In genomic region chr15:62850318-62850717, GRCh38 we compare ENCODE assay signal across 14 cellular contexts.
DNase-seq lines count a peak whose midpoint lies in the region; ATAC-seq, FAIRE-seq and TF ChIP-seq lines count a peak whose summit lies in the region.
"Had no signal": no experiment of that assay in that cellular context is flagged by ENCODE, and none has a peak within 500 bp of the region (broad histone marks: within the 10 kb centered on the region; RNA-seq: fewer than 3 reads in every experiment).

No MANE protein-coding gene starts in this region.

- no peak overlapping the region for H2AFZ ChIP-seq in GM23338

- no peak for TF ChIP-seq POLR2A in sigmoid colon (IDR thresholded peaks at IDR 0.05)

- H3K27me3 ChIP-seq in GM23338 (ENCODE audit: insufficient read depth) (no peaks in the 10 kb centered on the region), iPS DF 6.9 (ENCODE audit: control insufficient read depth, insufficient read depth, low read length) (no peaks in the 10 kb centered on the region), sigmoid colon (no peaks in the 10 kb centered on the region)
- H3K27me3 ChIP-seq: heart left ventricle had no signal

- peak overlapping the region; percentile 15; the same call in 1 of the 2 replicates for H3K4me2 ChIP-seq in GM23338

- H3F3A ChIP-seq in GM23338 (replicated peaks; ENCODE audit: low read depth): 0 out of 2 replicates have a peak, but pooled peaks cover 12% of the 10 kb centered on the region

- H3K9me3 ChIP-seq in iPS DF 6.9 (ENCODE audit: control insufficient read depth, insufficient read depth, low read length) (no peaks in the 10 kb centered on the region), sigmoid colon (no peaks in the 10 kb centered on the region)
- H3K9me3 ChIP-seq: heart left ventricle, prostate gland had no signal

- no peaks in the 10 kb centered on the region for H4K20me1 ChIP-seq in GM23338 (replicated peaks; ENCODE audit: insufficient read depth)

- no peak overlapping the region for H3K4me3 Mint-ChIP-seq in GM23338
- no peak overlapping the region for H3K4me3 Mint-ChIP-seq in natural killer cell treated with Interleukin-12 subunit alpha and Interleukin-12 subunit beta and Interleukin-15 and Interleukin-18, amount 100 ng/mL, for 72 hours

- H3K27me3 Mint-ChIP-seq in GM23338 (ENCODE audit: insufficient read depth, low read depth, poor library complexity): peaks cover 14% of the 10 kb centered on the region
- H3K27me3 Mint-ChIP-seq in natural killer cell treated with Interleukin-12 subunit alpha and Interleukin-12 subunit beta and Interleukin-15 and Interleukin-18, amount 100 ng/mL, for 72 hours: no peaks in the 10 kb centered on the region

- TF ChIP-seq CTCF in GM23338 (conservative IDR thresholded peaks at IDR 0.05; ENCODE audit: low read depth in 2 of 2): no peak
- TF ChIP-seq CTCF in sigmoid colon (IDR thresholded peaks at IDR 0.05): no peak

- H3K36me3 Mint-ChIP-seq in GM23338 (ENCODE audit: low read depth): peaks cover 5% of the 10 kb centered on the region; the same call in 2 of the 3 replicates
- no peaks in the 10 kb centered on the region for H3K36me3 Mint-ChIP-seq in natural killer cell treated with Interleukin-12 subunit alpha and Interleukin-12 subunit beta and Interleukin-15 and Interleukin-18, amount 100 ng/mL, for 72 hours

- H3K9me2 ChIP-seq in GM23338 (ENCODE audit: insufficient read depth): no peaks in the 10 kb centered on the region

- no peak overlapping the region for H3K4me3 ChIP-seq in GM23338
- H3K4me3 ChIP-seq in iPS DF 6.9 (ENCODE audit: low read length): no peak overlapping the region
- no peak overlapping the region for H3K4me3 ChIP-seq in sigmoid colon
- H3K4me3 ChIP-seq: heart left ventricle, prostate gland had no signal

- H3K27ac ChIP-seq in GM23338 (ENCODE audit: low read depth): peak overlapping the region; percentile 99
- peak overlapping the region; percentile 0 for H3K27ac ChIP-seq in iPS DF 6.9 (ENCODE audit: low read length)
- peak overlapping the region in 3 of 4 donors; percentile 46 to 82 (median 75) for H3K27ac ChIP-seq in sigmoid colon
- H3K27ac ChIP-seq: prostate gland had no signal

- no peak for TF ChIP-seq EP300 in sigmoid colon (IDR thresholded peaks at IDR 0.05)

- WGBS in iPS DF 6.9 (ENCODE audit: insufficient coverage, insufficient read length): no CpG with 5 or more reads among the region's 9 CpGs
- 94% methylated on average over 9 of the region's 9 CpGs for WGBS in sigmoid colon, 2 donors

- ATAC-seq in GM23338: no peak
- ATAC-seq in HG02970 (IDR thresholded peaks at IDR 0.05; ENCODE audit: low FRiP score, unreplicated experiment): no peak
- ATAC-seq in natural killer cell treated with Interleukin-12 subunit alpha and Interleukin-12 subunit beta and Interleukin-15 and Interleukin-18, amount 100 ng/mL, for 72 hours: no peak
- ATAC-seq: esophagus mucosa, heart left ventricle had no signal

- FAIRE-seq in RCC 7860 (lab: Jason Lieb, UNC): no peak

- H3K4me1 Mint-ChIP-seq in GM23338: peaks cover 57% of the 10 kb centered on the region
- no peaks in the 10 kb centered on the region for H3K4me1 Mint-ChIP-seq in natural killer cell treated with Interleukin-12 subunit alpha and Interleukin-12 subunit beta and Interleukin-15 and Interleukin-18, amount 100 ng/mL, for 72 hours (ENCODE audit: low read depth in 2 of 2)

- H3K4me1 ChIP-seq in GM23338 (ENCODE audit: insufficient read depth): peaks cover 26% of the 10 kb centered on the region
- H3K4me1 ChIP-seq in iPS DF 6.9 (ENCODE audit: control insufficient read depth, insufficient read depth, low read length): peaks cover 23% of the 10 kb centered on the region
- H3K4me1 ChIP-seq in sigmoid colon: peaks cover 0 to 68% (median 49%) of the 10 kb centered on the region in 4 donors
- H3K4me1 ChIP-seq: prostate gland had no signal

- intact Hi-C loops in sigmoid colon (cut with DNase I): no loop called here

- H3K9me3 Mint-ChIP-seq in GM23338: peaks cover 10% of the 10 kb centered on the region; the same call in 2 of the 3 replicates
- no peaks in the 10 kb centered on the region for H3K9me3 Mint-ChIP-seq in natural killer cell treated with Interleukin-12 subunit alpha and Interleukin-12 subunit beta and Interleukin-15 and Interleukin-18, amount 100 ng/mL, for 72 hours

- no peaks in the 10 kb centered on the region for H3K36me3 ChIP-seq in GM23338 (ENCODE audit: insufficient read depth)
- no peaks in the 10 kb centered on the region for H3K36me3 ChIP-seq in iPS DF 6.9 (ENCODE audit: control insufficient read depth, insufficient read depth, low read length)
- H3K36me3 ChIP-seq in sigmoid colon: peaks cover 0 to 15% (median 5%) of the 10 kb centered on the region in 4 donors
- H3K36me3 ChIP-seq: heart left ventricle, prostate gland had no signal

- peak overlapping the region; percentile 74; the same call in 1 of the 2 replicates for H3K27ac Mint-ChIP-seq in GM23338
- no peak overlapping the region for H3K27ac Mint-ChIP-seq in natural killer cell treated with Interleukin-12 subunit alpha and Interleukin-12 subunit beta and Interleukin-15 and Interleukin-18, amount 100 ng/mL, for 72 hours

- DNase-seq in GM23338 (ENCODE audit: low spot score): no peak
- DNase-seq in RCC 7860 (ENCODE audit: low spot score): peak; percentile 66
- DNase-seq in iPS DF 6.9 (ENCODE audit: low read depth, low spot score): no peak
- DNase-seq in sigmoid colon: no peak
- DNase-seq in activated CD4-positive, alpha-beta T cell treated with anti-CD3 and anti-CD28 coated beads, Interleukin-2, amount 50 U/mL, for 48 hours: no peak
- no peak for DNase-seq in natural killer cell treated with Interleukin-12 subunit alpha and Interleukin-12 subunit beta and Interleukin-15 and Interleukin-18, amount 100 ng/mL, for 72 hours (ENCODE audit: low spot score)
- DNase-seq: activated gamma-delta T cell treated with Interleukin-2 at 50 U/mL for 16 hours, anterior cingulate cortex, NCI-H2029, NCI-H526 treated with DMSO at 0.1 percent for 48 hours had no signal

- H3K79me2 ChIP-seq in GM23338 (replicated peaks; ENCODE audit: insufficient read depth): no peaks in the 10 kb centered on the region

TF ChIP-seq in GM23338, 12 proteins besides CTCF, POLR2A, EP300 and RAD21 (continues in another document):
- no peak for TF ChIP-seq EZH2phosphoT487 (IDR thresholded peaks at IDR 0.05; ENCODE audit: unreplicated experiment)
- no peak for TF ChIP-seq ZNF331 (CRISPR knock-in tag; IDR thresholded peaks at IDR 0.05; ENCODE audit: low read depth)
- TF ChIP-seq CREB1 (CRISPR knock-in tag; IDR thresholded peaks at IDR 0.05; ENCODE audit: low read depth): no peak
- TF ChIP-seq NANOG (IDR thresholded peaks at IDR 0.05; ENCODE audit: borderline replicate concordance): no peak
- TF ChIP-seq STAT1 (IDR thresholded peaks at IDR 0.05; ENCODE audit: unreplicated experiment): no peak
- no peak for TF ChIP-seq JUNB (IDR thresholded peaks at IDR 0.05; ENCODE audit: unreplicated experiment)
- TF ChIP-seq REST (IDR thresholded peaks at IDR 0.05; ENCODE audit: unreplicated experiment): no peak

Comparison
In these comparisons a context has a peak if more than half of its experiments do, and no peak if none do; other contexts are left out.
1. H3K27ac ChIP-seq: peak in every context shown above with its lines; median percentile 99 in GM23338; 75 in sigmoid colon; 0 in iPS DF 6.9.